ENCODE assay signal across 12 cellular contexts in the genomic region with DNA sequence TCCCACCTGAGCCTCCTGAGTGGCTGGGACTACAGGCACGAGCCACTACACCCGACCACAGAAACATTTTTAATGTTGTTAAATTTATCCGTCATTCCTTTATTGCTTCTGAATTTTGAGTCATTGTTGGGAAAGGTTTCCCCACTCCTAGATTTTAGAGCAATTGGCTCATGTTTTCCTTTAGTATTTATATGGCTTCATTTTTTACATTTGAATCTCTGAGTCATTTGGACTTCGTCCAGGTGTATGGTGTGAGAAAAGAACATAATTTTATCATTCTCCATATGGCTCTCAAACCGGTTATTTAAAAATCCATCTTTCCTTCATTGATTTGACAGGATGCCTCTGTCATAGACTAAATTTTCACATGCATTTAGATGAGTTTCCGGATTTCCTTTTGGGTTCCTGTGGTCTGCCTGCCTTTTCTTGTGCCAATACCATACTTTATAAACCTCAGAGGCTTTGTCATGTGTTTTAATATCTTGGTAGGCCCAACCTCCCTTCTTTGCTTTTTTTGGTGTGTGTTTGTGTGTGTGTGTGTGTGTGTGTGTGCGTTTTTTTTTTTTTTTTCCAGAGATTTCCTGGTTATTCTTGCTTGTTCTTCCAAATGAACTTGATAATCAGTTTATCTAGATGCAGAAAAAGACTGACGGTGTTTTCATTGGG. TPM values are rescaled to one million over a fixed set of nuclear protein-coding genes. Genes with fewer than 3 reads are reported as not detected.
A peak's percentile ranks its signal among the peaks of the same experiment; 100 is the strongest.
DNase-seq lines count a peak whose midpoint lies in the region; ATAC-seq and TF ChIP-seq lines count a peak whose summit lies in the region.
"Had no signal": no experiment of that assay in that cellular context is flagged by ENCODE, and none has a peak within 500 bp of the region (broad histone marks: within the 10 kb centered on the region; RNA-seq: fewer than 3 reads in every experiment).

No MANE protein-coding gene starts in this region.

- H3K9ac ChIP-seq in BLaER1 treated with 17β-estradiol and CSF1 and Interleukin-3, amounts not matched to agents 10 nM and 100 nM: no peak overlapping the region; a peak in 1 of 22 replicates

- intact Hi-C loops in left colon (cut with DNase I, micrococcal nuclease): no loop called here

- no peak for TF ChIP-seq EP300 in tibial nerve (IDR thresholded peaks at IDR 0.05)

- peak overlapping the region; percentile 37 to 73 (median 63); a peak in 21 of 22 replicates for H3K4me2 ChIP-seq in BLaER1 treated with 17β-estradiol and CSF1 and Interleukin-3, amounts not matched to agents 10 nM and 100 nM

- H3K9me3 Mint-ChIP-seq in brain (peaks cover 10 to 24% (median 16%) of the 10 kb centered on the region in 5 experiments), endothelial cell (ENCODE audit: unreplicated experiment) (peaks cover 10% of the 10 kb centered on the region)
- no peaks in the 10 kb centered on the region for H3K9me3 Mint-ChIP-seq in activated T-cell treated with anti-CD3 and anti-CD28 coated beads, Interleukin-2, amount 50 U/mL, for 24 hours

- H3K36me3 ChIP-seq in BLaER1 treated with 17β-estradiol and CSF1 and Interleukin-3, amounts not matched to agents 10 nM and 100 nM: peaks cover 0 to 4% (median 0%) of the 10 kb centered on the region in 11 experiments; a peak in 2 of 22 replicates
- no peaks in the 10 kb centered on the region for H3K36me3 ChIP-seq in tibial nerve

- WGBS in tibial nerve, 2 donors: 64 to 70% methylated on average over 8 of the region's 8 CpGs

- TF ChIP-seq CTCF in brain (conservative IDR thresholded peaks at IDR 0.05): no peak
- no peak for TF ChIP-seq CTCF in tibial nerve (IDR thresholded peaks at IDR 0.05)
- TF ChIP-seq CTCF in endothelial cell (IDR thresholded peaks at IDR 0.05; ENCODE audit: unreplicated experiment): no peak

- no peak for TF ChIP-seq POLR2A in tibial nerve (IDR thresholded peaks at IDR 0.05)

- H3K4me1 Mint-ChIP-seq in brain (peaks cover 24% of the 10 kb centered on the region), endothelial cell (ENCODE audit: unreplicated experiment) (no peaks in the 10 kb centered on the region)
- no peaks in the 10 kb centered on the region for H3K4me1 Mint-ChIP-seq in activated T-cell treated with anti-CD3 and anti-CD28 coated beads, Interleukin-2, amount 50 U/mL, for 24 hours (ENCODE audit: low read depth)

- H3K4me3 Mint-ChIP-seq in brain (peak overlapping the region in 2 of 5 experiments; percentile 10 to 44), endothelial cell (ENCODE audit: unreplicated experiment) (no peak overlapping the region)
- no peak overlapping the region for H3K4me3 Mint-ChIP-seq in activated T-cell treated with anti-CD3 and anti-CD28 coated beads, Interleukin-2, amount 50 U/mL, for 24 hours

- peaks cover 0 to 12% (median 0%) of the 10 kb centered on the region in 11 experiments; a peak in 5 of 22 replicates for H3K9me3 ChIP-seq in BLaER1 treated with 17β-estradiol and CSF1 and Interleukin-3, amounts not matched to agents 10 nM and 100 nM (replicated peaks in 1 of 11)
- peaks cover 0 to 24% (median 4%) of the 10 kb centered on the region in 4 donors for H3K9me3 ChIP-seq in tibial nerve

- DNase-seq in M059J (ENCODE audit: low read depth) (peak; percentile 55), left colon (no peak), tibial nerve (ENCODE audit: low spot score in 2 of 2) (no peak), endothelial cell (ENCODE audit: low spot score) (no peak)
- DNase-seq in stimulated activated naive CD4-positive, alpha-beta T cell (lab: John Stamatoyannopoulos, UW): no peak
- no peak for DNase-seq in activated T-cell treated with anti-CD3 and anti-CD28 coated beads, Interleukin-2, amount 50 U/mL, for 24 hours
- DNase-seq: effector CD8-positive, alpha-beta T cell; NCI-H2227 treated with DMSO at 0.1 percent for 48 hours had no signal

- H3K27me3 Mint-ChIP-seq in brain (peaks cover 3% of the 10 kb centered on the region), endothelial cell (ENCODE audit: unreplicated experiment) (peaks cover 4% of the 10 kb centered on the region)
- H3K27me3 Mint-ChIP-seq in activated T-cell treated with anti-CD3 and anti-CD28 coated beads, Interleukin-2, amount 50 U/mL, for 24 hours: no peaks in the 10 kb centered on the region

- peak overlapping the region in 4 of 5 experiments; percentile 30 to 76 (median 42) for H3K27ac Mint-ChIP-seq in brain
- no peak overlapping the region for H3K27ac Mint-ChIP-seq in activated T-cell treated with anti-CD3 and anti-CD28 coated beads, Interleukin-2, amount 50 U/mL, for 24 hours
- H3K27ac Mint-ChIP-seq in endothelial cell (ENCODE audit: unreplicated experiment): no peak overlapping the region
- H3K27ac Mint-ChIP-seq: activated naive CD4-positive, alpha-beta T cell treated with anti-CD3 and anti-CD28 coated beads, Interleukin-2, amount 50 U/mL, for 72 hours had no signal

- no peak overlapping the region for H3K4me3 ChIP-seq in BLaER1 treated with 17β-estradiol and CSF1 and Interleukin-3, amounts not matched to agents 10 nM and 100 nM
- no peak overlapping the region for H3K4me3 ChIP-seq in tibial nerve

- peak; percentile 38 for ATAC-seq in left colon
- ATAC-seq: activated naive CD4-positive, alpha-beta T cell treated with anti-CD3 and anti-CD28 coated beads, Interleukin-2, amount 50 U/mL, for 72 hours had no signal

- H3K4me1 ChIP-seq in BLaER1 treated with 17β-estradiol and CSF1 and Interleukin-3, amounts not matched to agents 10 nM and 100 nM: peaks cover 38 to 78% (median 74%) of the 10 kb centered on the region in 10 experiments
- no peaks in the 10 kb centered on the region for H3K4me1 ChIP-seq in tibial nerve

- H3K27me3 ChIP-seq in BLaER1 treated with 17β-estradiol and CSF1 and Interleukin-3, amounts not matched to agents 10 nM and 100 nM: no peaks in the 10 kb centered on the region
- H3K27me3 ChIP-seq in tibial nerve: no peaks in the 10 kb centered on the region

- H3K36me3 Mint-ChIP-seq in brain: peaks cover 14% of the 10 kb centered on the region
- no peaks in the 10 kb centered on the region for H3K36me3 Mint-ChIP-seq in activated T-cell treated with anti-CD3 and anti-CD28 coated beads, Interleukin-2, amount 50 U/mL, for 24 hours (ENCODE audit: low read depth)
- H3K36me3 Mint-ChIP-seq in endothelial cell (ENCODE audit: low read depth, unreplicated experiment): peaks cover 9% of the 10 kb centered on the region
- H3K36me3 Mint-ChIP-seq: activated naive CD4-positive, alpha-beta T cell treated with anti-CD3 and anti-CD28 coated beads, Interleukin-2, amount 50 U/mL, for 72 hours had no signal

- H4K20me1 ChIP-seq in BLaER1 treated with 17β-estradiol and CSF1 and Interleukin-3, amounts not matched to agents 10 nM and 100 nM: no peaks in the 10 kb centered on the region

- peak overlapping the region in 5 of 11 experiments; percentile 0 to 62 (median 52); a peak in 6 of 22 replicates for H3K27ac ChIP-seq in BLaER1 treated with 17β-estradiol and CSF1 and Interleukin-3, amounts not matched to agents 10 nM and 100 nM
- H3K27ac ChIP-seq in tibial nerve: no peak overlapping the region

RNA-seq across cellular contexts. Expression of gene LRTM2, which starts 30.9 kb away (rescaled TPM):
- 0.07 TPM in 1 of 2 replicates, not detected in the other for total RNA-seq in M059J (2014; rRNA removed; shearing (Covaris generic))
- 7.7 TPM for polyA plus RNA-seq in brain (ENCODE audit: insufficient read depth, low read depth, low replicate concordance)
- total RNA-seq in left colon (not detected), tibial nerve (not detected), endothelial cell (ENCODE audit: unreplicated experiment) (not detected)
- total RNA-seq: activated naive CD4-positive, alpha-beta T cell treated with anti-CD3 and anti-CD28 coated beads, Interleukin-2, amount 50 U/mL, for 72 hours; omental fat pad had no signal

Comparison
In these comparisons a context has a peak if more than half of its experiments do, and no peak if none do; other contexts are left out.
1. H3K27ac Mint-ChIP-seq: peak in brain (4 of 5); none in activated T-cell treated with anti-CD3 and anti-CD28 coated beads, Interleukin-2, amount 50 U/mL, for 24 hours (single experiment) and endothelial cell (single experiment).